Comparison of ENCODE assay signal across 1 cellular context in genomic region chrX:153763989-153764755, GRCh38.
TF ChIP-seq lines count a peak whose summit lies in the region.

Gene PLXNB3, plus strand, starts transcription at chrX:153764249. Its CDS starts 1,287 bp downstream, at chrX:153765536.

TF ChIP-seq in HEK293, 187 proteins besides CTCF, POLR2A, EP300 and RAD21 (continued from another document):
- TF ChIP-seq ZNF148 (tag by site-specific recombination; IDR thresholded peaks at IDR 0.05; ENCODE audit: borderline replicate concordance): no peak
- TF ChIP-seq, protein P1, sequence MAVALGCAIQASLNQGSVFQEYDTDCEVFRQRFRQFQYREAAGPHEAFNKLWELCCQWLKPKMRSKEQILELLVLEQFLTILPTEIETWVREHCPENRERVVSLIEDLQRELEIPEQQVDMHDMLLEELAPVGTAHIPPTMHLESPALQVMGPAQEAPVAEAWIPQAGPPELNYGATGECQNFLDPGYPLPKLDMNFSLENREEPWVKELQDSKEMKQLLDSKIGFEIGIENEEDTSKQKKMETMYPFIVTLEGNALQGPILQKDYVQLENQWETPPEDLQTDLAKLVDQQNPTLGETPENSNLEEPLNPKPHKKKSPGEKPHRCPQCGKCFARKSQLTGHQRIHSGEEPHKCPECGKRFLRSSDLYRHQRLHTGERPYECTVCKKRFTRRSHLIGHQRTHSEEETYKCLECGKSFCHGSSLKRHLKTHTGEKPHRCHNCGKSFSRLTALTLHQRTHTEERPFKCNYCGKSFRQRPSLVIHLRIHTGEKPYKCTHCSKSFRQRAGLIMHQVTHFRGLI (tag by site-specific recombination; IDR thresholded peaks at IDR 0.05): peak; percentile 79
- TF ChIP-seq ZNF404 (tag by site-specific recombination; IDR thresholded peaks at IDR 0.05): no peak
- no peak for TF ChIP-seq ZNF157 (tag by site-specific recombination; IDR thresholded peaks at IDR 0.05)
- TF ChIP-seq ZBTB1 (tag by site-specific recombination; IDR thresholded peaks at IDR 0.05): no peak
- TF ChIP-seq ZNF292 (tag by site-specific recombination; IDR thresholded peaks at IDR 0.05; ENCODE audit: borderline replicate concordance, low read depth): no peak
- no peak for TF ChIP-seq ZNF555 (tag by site-specific recombination; conservative IDR thresholded peaks at IDR 0.05)
- peak; percentile 32; the same call in 1 of the 2 replicates for TF ChIP-seq ZNF692 (tag by site-specific recombination; IDR thresholded peaks at IDR 0.05)
- peak; percentile 62; the same call in 1 of the 2 replicates for TF ChIP-seq PATZ1 (tag by site-specific recombination; IDR thresholded peaks at IDR 0.05)
- TF ChIP-seq ZNF654 (tag by site-specific recombination; IDR thresholded peaks at IDR 0.05; ENCODE audit: low read depth): peak; percentile 96
- no peak for TF ChIP-seq KLF16 (tag by site-specific recombination; IDR thresholded peaks at IDR 0.05)
- TF ChIP-seq ZNF398 (tag by site-specific recombination; IDR thresholded peaks at IDR 0.05): no peak
- no peak for TF ChIP-seq IKZF3 (tag by site-specific recombination; IDR thresholded peaks at IDR 0.05)
- TF ChIP-seq TCF7L2 (IDR thresholded peaks at IDR 0.05; ENCODE audit: borderline replicate concordance, low read depth, low read length): no peak
- no peak for TF ChIP-seq ZNF354C (tag by site-specific recombination; IDR thresholded peaks at IDR 0.05; ENCODE audit: borderline replicate concordance, low read depth)
- TF ChIP-seq ZNF350 (tag by site-specific recombination; IDR thresholded peaks at IDR 0.05): no peak
- 0 out of 2 replicates have a peak, but pooled peaks have one; percentile 80 for TF ChIP-seq PBX3 (CRISPR knock-in tag; IDR thresholded peaks at IDR 0.05)
- TF ChIP-seq KLF17 (tag by site-specific recombination; IDR thresholded peaks at IDR 0.05): peak; percentile 66; the same call in 1 of the 2 replicates
- no peak for TF ChIP-seq TRIM28 (IDR thresholded peaks at IDR 0.05; ENCODE audit: borderline replicate concordance, low read length)
- no peak for TF ChIP-seq ZNF571 (tag by site-specific recombination; IDR thresholded peaks at IDR 0.05)
- TF ChIP-seq, protein P2, sequence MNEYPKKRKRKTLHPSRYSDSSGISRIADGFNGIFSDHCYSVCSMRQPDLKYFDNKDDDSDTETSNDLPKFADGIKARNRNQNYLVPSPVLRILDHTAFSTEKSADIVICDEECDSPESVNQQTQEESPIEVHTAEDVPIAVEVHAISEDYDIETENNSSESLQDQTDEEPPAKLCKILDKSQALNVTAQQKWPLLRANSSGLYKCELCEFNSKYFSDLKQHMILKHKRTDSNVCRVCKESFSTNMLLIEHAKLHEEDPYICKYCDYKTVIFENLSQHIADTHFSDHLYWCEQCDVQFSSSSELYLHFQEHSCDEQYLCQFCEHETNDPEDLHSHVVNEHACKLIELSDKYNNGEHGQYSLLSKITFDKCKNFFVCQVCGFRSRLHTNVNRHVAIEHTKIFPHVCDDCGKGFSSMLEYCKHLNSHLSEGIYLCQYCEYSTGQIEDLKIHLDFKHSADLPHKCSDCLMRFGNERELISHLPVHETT (tag by site-specific recombination; IDR thresholded peaks at IDR 0.05): 0 out of 2 replicates have a peak, but pooled peaks have one; percentile 39
- no peak for TF ChIP-seq ZNF311 (tag by site-specific recombination; IDR thresholded peaks at IDR 0.05; ENCODE audit: borderline replicate concordance)
- no peak for TF ChIP-seq PRDM1 (tag by site-specific recombination; IDR thresholded peaks at IDR 0.05)
- TF ChIP-seq, protein P3, sequence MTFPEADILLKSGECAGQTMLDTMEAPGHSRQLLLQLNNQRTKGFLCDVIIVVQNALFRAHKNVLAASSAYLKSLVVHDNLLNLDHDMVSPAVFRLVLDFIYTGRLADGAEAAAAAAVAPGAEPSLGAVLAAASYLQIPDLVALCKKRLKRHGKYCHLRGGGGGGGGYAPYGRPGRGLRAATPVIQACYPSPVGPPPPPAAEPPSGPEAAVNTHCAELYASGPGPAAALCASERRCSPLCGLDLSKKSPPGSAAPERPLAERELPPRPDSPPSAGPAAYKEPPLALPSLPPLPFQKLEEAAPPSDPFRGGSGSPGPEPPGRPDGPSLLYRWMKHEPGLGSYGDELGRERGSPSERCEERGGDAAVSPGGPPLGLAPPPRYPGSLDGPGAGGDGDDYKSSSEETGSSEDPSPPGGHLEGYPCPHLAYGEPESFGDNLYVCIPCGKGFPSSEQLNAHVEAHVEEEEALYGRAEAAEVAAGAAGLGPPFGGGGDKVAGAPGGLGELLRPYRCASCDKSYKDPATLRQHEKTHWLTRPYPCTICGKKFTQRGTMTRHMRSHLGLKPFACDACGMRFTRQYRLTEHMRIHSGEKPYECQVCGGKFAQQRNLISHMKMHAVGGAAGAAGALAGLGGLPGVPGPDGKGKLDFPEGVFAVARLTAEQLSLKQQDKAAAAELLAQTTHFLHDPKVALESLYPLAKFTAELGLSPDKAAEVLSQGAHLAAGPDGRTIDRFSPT (tag by site-specific recombination; IDR thresholded peaks at IDR 0.05): peak; percentile 98
- no peak for TF ChIP-seq ZNF560 (tag by site-specific recombination; IDR thresholded peaks at IDR 0.05; ENCODE audit: borderline replicate concordance)
- no peak for TF ChIP-seq ZNF37A (tag by site-specific recombination; IDR thresholded peaks at IDR 0.05)
